Comparison of ENCODE assay signal across 22 cellular contexts in genomic region chr15:31153531-31153930, GRCh38. TPM values are rescaled to one million over a fixed set of nuclear protein-coding genes. Genes with fewer than 3 reads are reported as not detected.
"Had no signal": no experiment of that assay in that cellular context is flagged by ENCODE, and none has a peak within 500 bp of the region (broad histone marks: within the 10 kb centered on the region; RNA-seq: fewer than 3 reads in every experiment).

No MANE protein-coding gene starts in this region.

- H3K4me1 ChIP-seq: Peyer's patch had no signal

- H3K4me3 Mint-ChIP-seq: activated CD8-positive, alpha-beta T cell treated with anti-CD3 and anti-CD28 coated beads, Interleukin-2, amount 10 ng/mL, durations not matched to agents 7 days and 5 days; activated naive CD4-positive, alpha-beta T cell treated with anti-CD3 and anti-CD28 coated beads, Interleukin-2, amount 10 ng/mL, durations not matched to agents 7 days and 5 days; activated naive CD8-positive, alpha-beta T cell treated with anti-CD3 and anti-CD28 coated beads for 36 hours; activated T-cell treated with anti-CD3 and anti-CD28 coated beads, Interleukin-2, amount 50 U/mL, for 72 hours; T-helper 1 cell treated with Interleukin-12 subunit alpha and Interleukin-12 subunit beta and Interleukin-4 antibody, amounts not matched to agents 30 μg/mL and 1 μg/mL, for 36 hours had no signal

- H3K27me3 ChIP-seq: brain microvascular endothelial cell, Peyer's patch had no signal

- H3K9me3 Mint-ChIP-seq: activated naive CD4-positive, alpha-beta T cell treated with anti-CD3 and anti-CD28 coated beads, Interleukin-2, amount 10 ng/mL, durations not matched to agents 7 days and 5 days; activated naive CD8-positive, alpha-beta T cell treated with anti-CD3 and anti-CD28 coated beads for 36 hours; activated T-cell treated with anti-CD3 and anti-CD28 coated beads, Interleukin-2, amount 50 U/mL, for 72 hours; activated T-helper 2 cell treated with anti-CD3 and anti-CD28 coated beads, Interferon-gamma antibody, Interleukin-2, Interleukin-4, amounts not matched to agents 10 μg/mL and 5 μg/mL and 100 μg/mL, durations not matched to agents 14 hours and 24 hours and 36 hours; T-helper 1 cell treated with Interleukin-12 subunit alpha and Interleukin-12 subunit beta and Interleukin-4 antibody, amounts not matched to agents 30 μg/mL and 1 μg/mL, for 36 hours had no signal

- H3K27ac Mint-ChIP-seq: activated CD8-positive, alpha-beta T cell treated with anti-CD3 and anti-CD28 coated beads, Interleukin-2, amount 10 ng/mL, durations not matched to agents 7 days and 5 days; activated naive CD4-positive, alpha-beta T cell treated with anti-CD3 and anti-CD28 coated beads, Interleukin-2, amount 10 ng/mL, durations not matched to agents 7 days and 5 days; activated naive CD8-positive, alpha-beta T cell treated with anti-CD3 and anti-CD28 coated beads for 36 hours; activated T-cell treated with anti-CD3 and anti-CD28 coated beads, Interleukin-2, amount 50 U/mL, for 72 hours; activated T-helper 2 cell treated with anti-CD3 and anti-CD28 coated beads, Interferon-gamma antibody, Interleukin-2, Interleukin-4, amounts not matched to agents 10 μg/mL and 5 μg/mL and 100 μg/mL, durations not matched to agents 14 hours and 24 hours and 36 hours; T-helper 1 cell treated with Interleukin-12 subunit alpha and Interleukin-12 subunit beta and Interleukin-4 antibody, amounts not matched to agents 30 μg/mL and 1 μg/mL, for 36 hours had no signal

- H3K4me3 ChIP-seq: K562, Peyer's patch had no signal

- H3K36me3 ChIP-seq: brain microvascular endothelial cell, Peyer's patch had no signal

- H3K9me3 ChIP-seq: Peyer's patch had no signal

- DNase-seq: activated CD4-positive, alpha-beta T cell treated with anti-CD3 and anti-CD28 coated beads for 48 hours; activated CD4-positive, alpha-beta T cell treated with anti-CD3 and anti-CD28 coated beads, Interleukin-2, amount 50 U/mL, for 4 hours; activated CD8-positive, alpha-beta T cell treated with anti-CD3 and anti-CD28 coated beads, Interleukin-2, amount 10 ng/mL, durations not matched to agents 7 days and 5 days; activated gamma-delta T cell treated with Interleukin-2 at 50 U/mL for 16 hours; activated naive CD4-positive, alpha-beta T cell treated with anti-CD3 and anti-CD28 coated beads, Interleukin-2, amount 10 ng/mL, durations not matched to agents 7 days and 5 days; activated naive CD8-positive, alpha-beta T cell treated with anti-CD3 and anti-CD28 coated beads for 36 hours; activated T-cell treated with anti-CD3 and anti-CD28 coated beads, Interleukin-2, amount 50 U/mL, for 72 hours; brain microvascular endothelial cell; Karpas-422; NCI-H1105 treated with DMSO at 0.1 percent for 48 hours; NCI-H1436 treated with DMSO at 0.1 percent for 48 hours; NCI-H187; NCI-H2081; NCI-H446; NCI-H524; SHP77 had no signal

- H3K36me3 Mint-ChIP-seq: activated naive CD4-positive, alpha-beta T cell treated with anti-CD3 and anti-CD28 coated beads, Interleukin-2, amount 10 ng/mL, durations not matched to agents 7 days and 5 days; activated naive CD8-positive, alpha-beta T cell treated with anti-CD3 and anti-CD28 coated beads for 36 hours had no signal

- ATAC-seq: activated CD4-positive, CD25-positive, alpha-beta regulatory T cell treated with anti-CD3 and anti-CD28 coated beads, Interleukin-2, amount 50 U/mL, for 24 hours; activated CD8-positive, alpha-beta T cell treated with anti-CD3 and anti-CD28 coated beads, Interleukin-2, amount 10 ng/mL, durations not matched to agents 7 days and 5 days; activated T-cell treated with anti-CD3 and anti-CD28 coated beads, Interleukin-2, amount 50 U/mL, for 72 hours; K562 had no signal

- H3K4me1 Mint-ChIP-seq: activated naive CD4-positive, alpha-beta T cell treated with anti-CD3 and anti-CD28 coated beads, Interleukin-2, amount 10 ng/mL, durations not matched to agents 7 days and 5 days; activated naive CD8-positive, alpha-beta T cell treated with anti-CD3 and anti-CD28 coated beads for 36 hours had no signal

- H3K27ac ChIP-seq: brain microvascular endothelial cell, Peyer's patch had no signal

RNA-seq across cellular contexts. Expression of gene TRPM1, which starts 52.0 kb away (rescaled TPM):
- total RNA-seq: activated CD8-positive, alpha-beta T cell treated with anti-CD3 and anti-CD28 coated beads, Interleukin-2, amount 10 ng/mL, durations not matched to agents 7 days and 5 days; activated naive CD8-positive, alpha-beta T cell treated with anti-CD3 and anti-CD28 coated beads for 36 hours; activated T-cell treated with anti-CD3 and anti-CD28 coated beads, Interleukin-2, amount 50 U/mL, for 72 hours; activated T-helper 2 cell treated with anti-CD3 and anti-CD28 coated beads, Interferon-gamma antibody, Interleukin-2, Interleukin-4, amounts not matched to agents 10 μg/mL and 5 μg/mL and 100 μg/mL, durations not matched to agents 14 hours and 24 hours and 36 hours; cardiac septum; K562; Peyer's patch had no signal
